Comparison of ENCODE assay signal across 22 cellular contexts in the genomic region with DNA sequence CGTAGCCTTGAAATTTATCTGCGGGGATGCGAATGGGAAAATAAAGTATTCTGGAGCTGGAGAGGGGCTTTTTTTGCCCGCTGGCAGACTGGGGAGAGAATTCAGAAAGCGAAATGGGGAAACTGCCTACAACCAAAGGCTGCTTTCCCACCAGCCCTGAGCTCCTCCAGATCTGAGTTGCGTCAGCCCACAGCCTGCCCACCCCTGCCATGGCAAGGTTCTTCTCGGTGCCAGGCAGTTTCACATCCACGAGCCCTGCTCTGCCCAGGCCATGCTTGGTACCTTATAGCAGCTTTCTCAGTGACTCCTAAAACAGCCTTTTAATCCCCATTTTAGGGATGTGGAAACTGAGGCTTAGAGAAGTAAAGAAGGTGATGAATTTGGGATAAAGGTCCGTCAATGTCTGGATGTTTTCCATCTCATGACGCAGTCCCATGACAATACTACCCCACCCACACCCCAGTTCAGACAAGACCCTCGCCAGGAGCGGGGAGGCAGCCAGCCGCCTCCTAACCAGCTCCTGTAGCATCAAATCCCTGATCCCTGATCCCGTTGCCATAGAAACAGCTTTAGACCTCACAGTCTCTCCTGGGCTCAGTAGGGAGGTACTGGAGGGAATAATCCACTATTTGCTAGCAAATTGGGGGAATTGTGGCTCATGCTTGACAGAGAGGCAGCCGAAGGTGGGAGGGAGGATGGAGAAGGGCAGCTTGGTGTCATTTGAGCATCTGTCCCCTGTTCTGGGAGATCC.
DNase-seq lines count a peak whose midpoint lies in the region; ATAC-seq, FAIRE-seq and TF ChIP-seq lines count a peak whose summit lies in the region.
"Had no signal": no experiment of that assay in that cellular context is flagged by ENCODE, and none has a peak within 500 bp of the region (broad histone marks: within the 10 kb centered on the region; RNA-seq: fewer than 3 reads in every experiment).

No MANE protein-coding gene starts in this region.

- H2BK20ac ChIP-seq in H1 (ENCODE audit: low read length), result no peak overlapping the region

- no peak overlapping the region for H3K14ac ChIP-seq in H1 (ENCODE audit: insufficient read length)

- no peak overlapping the region; the same call in 1 of the 2 replicates for H3K18ac ChIP-seq in H1 (ENCODE audit: extremely low read depth, low read length)

- H3K4me1 ChIP-seq in BLaER1 treated with 17β-estradiol and CSF1 and Interleukin-3, amounts not matched to agents 10 nM and 100 nM, result peaks cover 7 to 49% (median 34%) of the 10 kb centered on the region in 10 experiments; a peak in 18 of 20 replicates
- peaks cover 2 to 9% (median 5%) of the 10 kb centered on the region in 4 experiments; a peak in 6 of 7 replicates for H3K4me1 ChIP-seq in H1 (replicated peaks in 1 of 4; ENCODE audit: control insufficient read depth in 3 of 4, insufficient read depth in 4 of 4, low read length in 3 of 4)
- H3K4me1 ChIP-seq: prostate gland, tibial artery had no signal

- no peak overlapping the region for H2AK5ac ChIP-seq in H1 (ENCODE audit: low read depth, low read length)

- no peak overlapping the region for H4K91ac ChIP-seq in H1 (replicated peaks; ENCODE audit: insufficient read length, low read length)

- no peak overlapping the region for H4K8ac ChIP-seq in H1 (ENCODE audit: extremely low read depth, insufficient read depth, low read length)

- H3K79me1 ChIP-seq in H1 (ENCODE audit: low read depth, low read length), result no peaks in the 10 kb centered on the region

- no peak overlapping the region for H2BK120ac ChIP-seq in H1 (replicated peaks; ENCODE audit: low read depth, low read length)

- H2BK5ac ChIP-seq in H1 (ENCODE audit: low read depth, low read length), result no peak overlapping the region

- FAIRE-seq in H1 (lab: Jason Lieb, UNC), result no peak
- FAIRE-seq: endothelial cell of umbilical vein had no signal

- H3K27ac ChIP-seq in BLaER1 treated with 17β-estradiol and CSF1 and Interleukin-3, amounts not matched to agents 10 nM and 100 nM, result no peak overlapping the region
- no peak overlapping the region for H3K27ac ChIP-seq in H1 (ENCODE audit: low read depth, low read length)
- H3K27ac ChIP-seq: 22Rv1, neutrophil, prostate gland, tibial artery had no signal

- H4K5ac ChIP-seq in H1 (ENCODE audit: insufficient read length, low read depth, low read length), result no peak overlapping the region

- H3K9me3 ChIP-seq in BLaER1 treated with 17β-estradiol and CSF1 and Interleukin-3, amounts not matched to agents 10 nM and 100 nM (replicated peaks in 1 of 11), result peaks cover 22 to 36% (median 29%) of the 10 kb centered on the region in 11 experiments
- H3K9me3 ChIP-seq in H1 (ENCODE audit: insufficient read depth in 2 of 2, low read depth in 1 of 2, low read length in 1 of 2), result peaks cover 3 to 11% of the 10 kb centered on the region in 2 experiments; a peak in 2 of 4 replicates
- H3K9me3 ChIP-seq: neutrophil, prostate gland had no signal

- no peak overlapping the region for H3K23ac ChIP-seq in H1 (ENCODE audit: insufficient read length)

- H2BK12ac ChIP-seq in H1 (ENCODE audit: low read depth, low read length), result no peak overlapping the region

- ATAC-seq in esophagus mucosa, result no peak
- ATAC-seq: Panc1 had no signal

- H4K20me1 ChIP-seq in BLaER1 treated with 17β-estradiol and CSF1 and Interleukin-3, amounts not matched to agents 10 nM and 100 nM, result no peaks in the 10 kb centered on the region; a peak in 1 of 22 replicates
- no peaks in the 10 kb centered on the region for H4K20me1 ChIP-seq in H1 (replicated peaks in 1 of 2; ENCODE audit: control insufficient read depth in 1 of 2, insufficient read depth in 2 of 2, low read length in 2 of 2)

- H3K4me3 ChIP-seq in BLaER1 treated with 17β-estradiol and CSF1 and Interleukin-3, amounts not matched to agents 10 nM and 100 nM, result no peak overlapping the region
- H3K4me3 ChIP-seq in H1 (ENCODE audit: extremely low read depth in 1 of 4, insufficient read depth in 2 of 4, low read depth in 3 of 4, low read length in 4 of 4), result no peak overlapping the region
- H3K4me3 ChIP-seq: lung, prostate gland, tibial artery had no signal

- no peak overlapping the region for H3K9ac ChIP-seq in BLaER1 treated with 17β-estradiol and CSF1 and Interleukin-3, amounts not matched to agents 10 nM and 100 nM
- H3K9ac ChIP-seq in H1 (replicated peaks in 1 of 4; ENCODE audit: extremely low read depth in 1 of 4, low read depth in 3 of 4, low read length in 3 of 4), result no peak overlapping the region

- TF ChIP-seq CTCF in H1 (IDR thresholded peaks at IDR 0.05; ENCODE audit: control extremely low read depth in 1 of 3, insufficient read depth in 1 of 3, low read depth in 1 of 3, low read length in 3 of 3), result no peak

- CTCF ChIA-PET in H1 (lab: Charles Lee; ENCODE audit: partially characterized antibody), result interaction anchor here (0.7 to 1.2 kb wide), 3 partner anchors 23 to 98 kb away, joined by 3 to 5 read pairs (median 4); no protein-coding TSS in a partner anchor

- H3K27me3 ChIP-seq in BLaER1 treated with 17β-estradiol and CSF1 and Interleukin-3, amounts not matched to agents 10 nM and 100 nM, result no peaks in the 10 kb centered on the region
- peaks cover 0 to 2% (median 0%) of the 10 kb centered on the region in 4 experiments; a peak in 3 of 7 replicates for H3K27me3 ChIP-seq in H1 (replicated peaks in 1 of 4; ENCODE audit: control insufficient read depth in 3 of 4, extremely low read depth in 1 of 4, insufficient read depth in 3 of 4, low read length in 3 of 4)
- H3K27me3 ChIP-seq: neutrophil had no signal

- TF ChIP-seq RAD21 in H1 (IDR thresholded peaks at IDR 0.05 in 1 of 2, conservative IDR thresholded peaks at IDR 0.05 in 1 of 2; ENCODE audit: low read depth in 2 of 2, low read length in 2 of 2), result no peak

- 0 out of 22 replicates have a peak, but pooled peaks cover 0 to 6% (median 0%) of the 10 kb centered on the region in 11 experiments for H3K36me3 ChIP-seq in BLaER1 treated with 17β-estradiol and CSF1 and Interleukin-3, amounts not matched to agents 10 nM and 100 nM
- H3K36me3 ChIP-seq in H1 (ENCODE audit: control insufficient read depth in 2 of 4, insufficient read depth in 4 of 4, low read length in 3 of 4), result no peaks in the 10 kb centered on the region
- H3K36me3 ChIP-seq: neutrophil, prostate gland, tibial artery had no signal

- H2AFZ ChIP-seq in H1 (ENCODE audit: low read length), result no peak overlapping the region

- no peaks in the 10 kb centered on the region for H3K23me2 ChIP-seq in H1 (ENCODE audit: low read depth, low read length)

- no peak overlapping the region for H3K56ac ChIP-seq in H1 (replicated peaks; ENCODE audit: insufficient read length, low read depth, low read length)

- POLR2A ChIA-PET in H1 (lab: Charles Lee; ENCODE audit: partially characterized antibody), result interaction anchor here (0.5 to 3.4 kb wide), 4 partner anchors 11 to 121 kb away, joined by 3 to 18 read pairs (median 6); no protein-coding TSS in a partner anchor

- H3K79me2 ChIP-seq in H1 (ENCODE audit: control insufficient read depth in 1 of 2, insufficient read depth in 2 of 2, low read length in 2 of 2), result no peaks in the 10 kb centered on the region

- TF ChIP-seq POLR2A in H1 (IDR thresholded peaks at IDR 0.05; ENCODE audit: control extremely low read depth in 1 of 2, low read depth in 2 of 2, low read length in 2 of 2), result no peak

- 0 out of 2 replicates have a peak overlapping the region, but pooled peaks have one; percentile 8 for H2BK15ac ChIP-seq in H1 (ENCODE audit: low read length)

- 88% methylated on average over 15 of the region's 15 CpGs; no CpG with 5 or more reads in 1 of the 2 experiments for WGBS in H1 (ENCODE audit: extremely low coverage in 1 of 2, insufficient coverage in 1 of 2, insufficient read length in 1 of 2, insufficient replicate concordance in 2 of 2, low coverage in 1 of 2, low lambda C conversion rate in 2 of 2, missing lambda C conversion rate in 1 of 2), 2 experiments

- no peak overlapping the region for H3K4ac ChIP-seq in H1 (replicated peaks; ENCODE audit: insufficient read length, low read depth, low read length)

- DNase-seq in DMS 273 (lab: John Stamatoyannopoulos, UW; ENCODE audit: unreplicated experiment) (peak; percentile 41), DMS 273 treated with DMSO at 0.1 percent for 48 hours (lab: John Stamatoyannopoulos, UW) (no peak), NCI-H524 treated with DMSO at 0.1 percent for 48 hours (lab: John Stamatoyannopoulos, UW) (peak; percentile 92), H1 (ENCODE audit: low read depth in 1 of 2, low spot score in 2 of 2) (no peak), mucosa of gallbladder (ENCODE audit: low spot score) (no peak), NCI-H446 (lab: John Stamatoyannopoulos, UW) (no peak)
- DNase-seq: activated CD4-positive, alpha-beta T cell treated with anti-CD3 and anti-CD28 coated beads for 48 hours; activated CD8-positive, alpha-beta memory T cell treated with anti-CD3 and anti-CD28 coated beads, Interleukin-2, amount 50 U/mL, for 4 hours; activated naive CD8-positive, alpha-beta T cell treated with anti-CD3 and anti-CD28 coated beads, Interleukin-2, amount 10 ng/mL, durations not matched to agents 7 days and 5 days; IMR-90; NCI-H1092; NCI-H187 treated with DMSO at 0.1 percent for 48 hours; stimulated activated naive CD8-positive, alpha-beta T cell treated with anti-CD3 and anti-CD28 coated beads, Interleukin-15, amount 100 ng/mL, for 72 hours; tibial artery had no signal

- H3K4me2 ChIP-seq in BLaER1 treated with 17β-estradiol and CSF1 and Interleukin-3, amounts not matched to agents 10 nM and 100 nM, result peak overlapping the region in 8 of 11 experiments; percentile 16 to 85 (median 78); a peak in 12 of 22 replicates
- no peak overlapping the region for H3K4me2 ChIP-seq in H1 (ENCODE audit: insufficient read depth in 1 of 2, low read depth in 2 of 2, low read length in 2 of 2)

- TF ChIP-seq EP300 in H1 (IDR thresholded peaks at IDR 0.05; ENCODE audit: borderline replicate concordance in 1 of 2, low read depth in 2 of 2, low read length in 2 of 2), result no peak

TF ChIP-seq in H1, 55 proteins besides CTCF, POLR2A, EP300 and RAD21:
- TF ChIP-seq GTF2F1 (IDR thresholded peaks at IDR 0.05; ENCODE audit: borderline replicate concordance, low read depth, low read length) (no peak), KDM1A (IDR thresholded peaks at IDR 0.05; ENCODE audit: borderline replicate concordance, low read length) (peak; percentile 89), MAFK (IDR thresholded peaks at IDR 0.05; ENCODE audit: low read depth, low read length) (no peak), CBX5 (IDR thresholded peaks at IDR 0.05; ENCODE audit: low read depth, low read length) (no peak), KDM5A (IDR thresholded peaks at IDR 0.05; ENCODE audit: low read length) (no peak)

Comparison
In these comparisons a context has a peak if more than half of its experiments do, and no peak if none do; other contexts are left out.
1. DNase-seq: peak in DMS 273 (single experiment) and NCI-H524 treated with DMSO at 0.1 percent for 48 hours (single experiment); none in DMS 273 treated with DMSO at 0.1 percent for 48 hours (single experiment), H1 (0 of 2), mucosa of gallbladder (single experiment) and NCI-H446 (0 of 2).
2. H3K4me2 ChIP-seq: peak in BLaER1 treated with 17β-estradiol and CSF1 and Interleukin-3, amounts not matched to agents 10 nM and 100 nM (8 of 11); none in H1 (0 of 2).